In the genomic region with DNA sequence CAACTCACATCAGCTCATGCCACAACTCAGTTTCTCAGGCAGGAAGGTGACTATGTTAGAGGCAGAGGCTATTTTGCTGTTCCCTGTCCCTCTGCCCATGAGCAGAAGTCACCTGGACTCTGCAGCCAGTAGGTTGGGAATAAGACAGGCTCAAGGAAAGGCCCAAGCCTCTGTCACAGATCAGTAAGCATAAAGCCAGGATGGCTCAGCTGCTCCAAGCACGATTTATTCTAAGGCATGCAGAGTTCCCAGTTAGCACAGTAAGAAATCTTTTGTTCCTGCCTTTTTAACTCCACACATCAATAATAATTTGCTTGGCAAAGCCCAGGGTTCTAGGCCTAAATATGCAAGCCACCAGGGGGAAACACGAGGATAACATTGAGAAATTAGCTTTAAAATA, we compare ENCODE assay signal across 25 cellular contexts.
"Had no signal": no experiment of that assay in that cellular context is flagged by ENCODE, and none has a peak within 500 bp of the region (broad histone marks: within the 10 kb centered on the region; RNA-seq: fewer than 3 reads in every experiment).

No MANE protein-coding gene starts in this region.

- H3K9me3 ChIP-seq: breast epithelium, SJSA1 had no signal

- H3K27ac ChIP-seq: breast epithelium, SJSA1 had no signal

- ATAC-seq: activated CD4-positive, CD25-positive, alpha-beta regulatory T cell treated with anti-CD3 and anti-CD28 coated beads, Interleukin-2, amount 50 U/mL, for 24 hours; activated CD8-positive, alpha-beta T cell treated with anti-CD3 and anti-CD28 coated beads for 36 hours; K562; PC-3; SK-N-SH treated with all-trans-retinoic acid at 6 μM for 48 hours had no signal

- H3K4me1 Mint-ChIP-seq: activated naive CD4-positive, alpha-beta T cell treated with anti-CD3 and anti-CD28 coated beads, Interleukin-2, amount 50 U/mL, for 24 hours had no signal

- H3K27me3 ChIP-seq: breast epithelium, SJSA1 had no signal

- H3K36me3 ChIP-seq: breast epithelium, SJSA1 had no signal

- H3K27ac Mint-ChIP-seq: activated CD8-positive, alpha-beta T cell treated with anti-CD3 and anti-CD28 coated beads for 36 hours; activated naive CD4-positive, alpha-beta T cell treated with anti-CD3 and anti-CD28 coated beads, Interleukin-2, amount 50 U/mL, for 24 hours; activated T-helper 1 cell treated with anti-CD3 and anti-CD28 coated beads, Interleukin-12 subunit alpha, Interleukin-12 subunit beta, Interleukin-2, Interleukin-4 antibody, amounts not matched to agents 30 ng/mL and 10 ng/mL and 1 ng/mL, durations not matched to agents 14 hours and 24 hours and 36 hours; T-helper 2 cell treated with Interferon-gamma antibody and Interleukin-4, amounts not matched to agents 5 μg/mL and 100 μg/mL, for 36 hours had no signal

- H3K9me3 Mint-ChIP-seq: activated T-helper 1 cell treated with anti-CD3 and anti-CD28 coated beads, Interleukin-12 subunit alpha, Interleukin-12 subunit beta, Interleukin-2, Interleukin-4 antibody, amounts not matched to agents 30 ng/mL and 10 ng/mL and 1 ng/mL, durations not matched to agents 14 hours and 24 hours and 36 hours; T-helper 2 cell treated with Interferon-gamma antibody and Interleukin-4, amounts not matched to agents 5 μg/mL and 100 μg/mL, for 36 hours had no signal

- DNase-seq: activated CD4-positive, alpha-beta T cell treated with anti-CD3 and anti-CD28 coated beads for 4 hours; activated CD8-positive, alpha-beta memory T cell treated with anti-CD3 and anti-CD28 coated beads, Interleukin-2, amount 50 U/mL, for 48 hours; activated CD8-positive, alpha-beta T cell treated with anti-CD3 and anti-CD28 coated beads for 36 hours; activated effector memory CD4-positive, alpha-beta T cell treated with Interleukin-2 at 50 U/mL for 16 hours; activated naive CD4-positive, alpha-beta T cell; activated T-cell treated with anti-CD3 and anti-CD28 coated beads, Interleukin-2, amount 50 U/mL, for 1 hour; aorta; Karpas-422; MM.1S; NCI-H1105; NCI-H1436; NCI-H1694 treated with DMSO at 0.1 percent for 48 hours; NCI-H2029 treated with DMSO at 0.1 percent for 48 hours; NCI-H524; PC-3; SHP77; SW 1271 had no signal

- H3K4me3 Mint-ChIP-seq: activated CD8-positive, alpha-beta T cell treated with anti-CD3 and anti-CD28 coated beads for 36 hours; activated naive CD4-positive, alpha-beta T cell treated with anti-CD3 and anti-CD28 coated beads, Interleukin-2, amount 50 U/mL, for 24 hours; activated T-helper 1 cell treated with anti-CD3 and anti-CD28 coated beads, Interleukin-12 subunit alpha, Interleukin-12 subunit beta, Interleukin-2, Interleukin-4 antibody, amounts not matched to agents 30 ng/mL and 10 ng/mL and 1 ng/mL, durations not matched to agents 14 hours and 24 hours and 36 hours; T-helper 2 cell treated with Interferon-gamma antibody and Interleukin-4, amounts not matched to agents 5 μg/mL and 100 μg/mL, for 36 hours had no signal

- H3K4me1 ChIP-seq: breast epithelium, SJSA1 had no signal

- H3K4me3 ChIP-seq: breast epithelium, K562, SJSA1 had no signal
